ENCODE assay signal across 22 cellular contexts in genomic region chr11:117771197-117771596, GRCh38. TPM values are rescaled to one million over a fixed set of nuclear protein-coding genes. Genes with fewer than 3 reads are reported as not detected.
DNase-seq lines count a peak whose midpoint lies in the region; ATAC-seq and TF ChIP-seq lines count a peak whose summit lies in the region.
"Had no signal": no experiment of that assay in that cellular context is flagged by ENCODE, and none has a peak within 500 bp of the region (broad histone marks: within the 10 kb centered on the region; RNA-seq: fewer than 3 reads in every experiment).

No MANE protein-coding gene starts in this region.

- H3K4me1 ChIP-seq in right lobe of liver: no peaks in the 10 kb centered on the region
- H3K4me1 ChIP-seq in tibial artery: no peaks in the 10 kb centered on the region

- H3K4me3 ChIP-seq in right lobe of liver (no peak overlapping the region), tibial artery (no peak overlapping the region)
- H3K4me3 ChIP-seq: GM23248 had no signal

- WGBS in right lobe of liver (ENCODE audit: insufficient coverage, low coverage, low lambda C conversion rate, missing lambda C conversion rate): 77% methylated on average over 4 of the region's 6 CpGs

- ATAC-seq in right lobe of liver: no peak

- H3K27ac ChIP-seq in right lobe of liver (no peak overlapping the region), tibial artery (no peak overlapping the region)
- H3K27ac ChIP-seq: GM23248, RWPE1 had no signal

- no peaks in the 10 kb centered on the region for H3K9me3 ChIP-seq in right lobe of liver
- H3K9me3 ChIP-seq in tibial artery: no peaks in the 10 kb centered on the region

- TF ChIP-seq POLR2A in right lobe of liver (IDR thresholded peaks at IDR 0.05): no peak

- intact Hi-C loops in right lobe of liver (cut with DNase I): no loop called here
- intact Hi-C loops in tibial artery (cut with DNase I; ENCODE audit: low total_unique reads): no loop called here

- no peaks in the 10 kb centered on the region for H3K36me3 ChIP-seq in right lobe of liver
- H3K36me3 ChIP-seq in tibial artery: no peaks in the 10 kb centered on the region

- no peak for TF ChIP-seq CTCF in right lobe of liver (IDR thresholded peaks at IDR 0.05)
- TF ChIP-seq CTCF in tibial artery (IDR thresholded peaks at IDR 0.05): no peak

- DNase-seq in amygdala (lab: John Stamatoyannopoulos, UW) (peak in 45 of 56 donors; percentile 21 to 90 (median 65)), globus pallidus (ENCODE audit: low spot score) (peak; percentile 98), midbrain (lab: John Stamatoyannopoulos, UW) (peak; percentile 82), putamen (ENCODE audit: low spot score) (peak; percentile 95), NCI-H187 (lab: John Stamatoyannopoulos, UW) (no peak), right lobe of liver (no peak), NCI-H774 (lab: John Stamatoyannopoulos, UW) (no peak), tibial artery (no peak)
- DNase-seq: DMS53; GDM1; GM23248; H9; HFFc6; MM.1S; NCI-H1048; NCI-H1417 treated with DMSO at 0.1 percent for 48 hours; NCI-H187 treated with DMSO at 0.1 percent for 48 hours; NCI-H2227 treated with DMSO at 0.1 percent for 48 hours; NCI-H510A; NK-92 treated with Interleukin-12 subunit alpha and Interleukin-12 subunit beta, amount 100 ng/mL, for 24 hours had no signal

- no peaks in the 10 kb centered on the region for H3K27me3 ChIP-seq in right lobe of liver
- H3K27me3 ChIP-seq in tibial artery: peaks cover 0 to 14% of the 10 kb centered on the region in 2 donors

RNA-seq across cellular contexts. Expression of gene DSCAML1, which starts 25.8 kb away (rescaled TPM):
- under 1 TPM in 5 of 6 experiments, not detected in 1; 0.06 to 0.92 (median 0.22) TPM for total RNA-seq in right lobe of liver
- total RNA-seq: A172, GM23248, HFFc6 had no signal

RNA-seq across cellular contexts. Expression of gene FXYD2, which starts 53.3 kb away (rescaled TPM):
- 10 to 100 TPM in 5 of 6 experiments, 1 to 10 TPM in 1; 9.3 to 13.7 (median 11.4) TPM for total RNA-seq in right lobe of liver
- total RNA-seq: A172, GM23248 had no signal

Comparison
In these comparisons a context has a peak if more than half of its experiments do, and no peak if none do; other contexts are left out.
1. DNase-seq: peak in amygdala (45 of 56), globus pallidus (single experiment), midbrain (single experiment) and putamen (single experiment); none in NCI-H187 (0 of 2), right lobe of liver (0 of 3), NCI-H774 (single experiment) and tibial artery (0 of 2).